In the genomic region with DNA sequence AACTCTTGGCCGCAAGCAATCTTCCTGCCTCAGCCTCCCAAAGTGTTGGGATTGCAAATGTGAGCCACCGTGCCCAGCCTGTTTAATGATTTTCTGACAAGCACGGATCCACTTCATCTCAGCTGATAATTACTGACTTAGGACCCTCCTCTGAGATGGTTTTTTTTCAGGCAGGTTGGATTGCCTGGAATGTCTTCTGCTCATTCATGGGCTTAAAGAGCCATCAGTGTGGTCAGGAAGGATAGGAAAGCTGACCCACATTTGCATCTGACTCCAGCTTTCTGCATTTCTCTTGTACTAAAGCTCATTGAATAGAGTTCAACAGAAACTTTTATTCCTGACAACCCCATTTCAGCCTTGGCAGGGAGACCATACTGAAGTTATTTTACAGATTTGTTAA, we compare ENCODE assay signal across 14 cellular contexts. TPM values are rescaled to one million over a fixed set of nuclear protein-coding genes. Genes with fewer than 3 reads are reported as not detected.
A peak's percentile ranks its signal among the peaks of the same experiment; 100 is the strongest.
DNase-seq lines count a peak whose midpoint lies in the region; ATAC-seq and TF ChIP-seq lines count a peak whose summit lies in the region.
"Had no signal": no experiment of that assay in that cellular context is flagged by ENCODE, and none has a peak within 500 bp of the region (broad histone marks: within the 10 kb centered on the region; RNA-seq: fewer than 3 reads in every experiment).

No MANE protein-coding gene starts in this region.

- no peaks in the 10 kb centered on the region; the same call in 1 of the 2 replicates for H3K79me2 ChIP-seq in H9 (ENCODE audit: insufficient read depth, low read length)

- H2BK5ac ChIP-seq in H9 (ENCODE audit: insufficient read length, low read length) = no peak overlapping the region
- no peak overlapping the region for H2BK5ac ChIP-seq in neuronal stem cell (ENCODE audit: low read length)

- peak overlapping the region in 1 of 2 donors; percentile 1 for H3K4me3 ChIP-seq in neuronal stem cell (ENCODE audit: low read length in 2 of 2)
- H3K4me3 ChIP-seq: BLaER1, HAP-1 had no signal

- H3K36me3 Mint-ChIP-seq in H9 (ENCODE audit: insufficient read depth in 1 of 3, low read depth in 3 of 3) = peaks cover 6 to 20% (median 18%) of the 10 kb centered on the region in 3 experiments; a peak in 6 of 7 replicates
- H3K36me3 Mint-ChIP-seq in brain = no peaks in the 10 kb centered on the region
- H3K36me3 Mint-ChIP-seq: CD8-positive, alpha-beta T cell had no signal

- no peaks in the 10 kb centered on the region for H4K20me1 ChIP-seq in H9 (ENCODE audit: control insufficient read depth, insufficient read depth, insufficient read length)
- H4K20me1 ChIP-seq: BLaER1 had no signal

- H3K27ac ChIP-seq in H9 (ENCODE audit: insufficient read length, low read depth, low read length) (peak overlapping the region; percentile 85), neuronal stem cell (replicated peaks; ENCODE audit: low read length) (peak overlapping the region; percentile 39)
- H3K27ac ChIP-seq: BLaER1 had no signal

- no peak overlapping the region for H3K18ac ChIP-seq in H9 (ENCODE audit: insufficient read length, low read depth, low read length)
- H3K18ac ChIP-seq in neuronal stem cell (ENCODE audit: low read length) = no peak overlapping the region

- no peak overlapping the region for H3K23ac ChIP-seq in H9 (ENCODE audit: insufficient read length, low read depth, low read length)
- no peak overlapping the region for H3K23ac ChIP-seq in neuronal stem cell (ENCODE audit: low read depth, low read length, poor library complexity)

- H3K4me3 Mint-ChIP-seq in H9 = peak overlapping the region in 1 of 2 experiments; percentile 30; a peak in 1 of 5 replicates
- H3K4me3 Mint-ChIP-seq in brain = peak overlapping the region in 2 of 5 experiments; percentile 14 to 28
- H3K4me3 Mint-ChIP-seq: CD8-positive, alpha-beta T cell had no signal

- no peak for DNase-seq in H9
- peak; percentile 70 for DNase-seq in islet precursor cell
- no peak for DNase-seq in neuronal stem cell (ENCODE audit: low spot score)
- no peak for DNase-seq in NCI-H1092 treated with DMSO at 0.1 percent for 48 hours (lab: John Stamatoyannopoulos, UW)
- no peak for DNase-seq in NCI-H69 (lab: John Stamatoyannopoulos, UW)
- DNase-seq in NCI-H1930 (lab: John Stamatoyannopoulos, UW) = no peak
- DNase-seq: CD8-positive, alpha-beta T cell; NCI-H2081; Right ventricle myocardium superior had no signal

- H2BK120ac ChIP-seq in H9 (ENCODE audit: low read depth, low read length, poor library complexity, severe bottlenecking) (no peak overlapping the region), neuronal stem cell (ENCODE audit: low read depth, low read length) (no peak overlapping the region)

- H4K5ac ChIP-seq in H9 (ENCODE audit: insufficient read length, low read depth, low read length) = no peak overlapping the region

- no peak overlapping the region for H3T11ph ChIP-seq in H9 (ENCODE audit: low read length)

- H3K4ac ChIP-seq in H9 (ENCODE audit: low read depth, low read length) (no peak overlapping the region), neuronal stem cell (ENCODE audit: low read length) (no peak overlapping the region)

- peaks cover 40% of the 10 kb centered on the region for H3K4me1 ChIP-seq in H9 (ENCODE audit: insufficient read depth, low read length)
- peaks cover 22 to 30% of the 10 kb centered on the region in 2 donors for H3K4me1 ChIP-seq in neuronal stem cell (ENCODE audit: control insufficient read depth in 2 of 2, insufficient read depth in 1 of 2, low read depth in 1 of 2, low read length in 2 of 2)
- H3K4me1 ChIP-seq: BLaER1, HAP-1 had no signal

- no peaks in the 10 kb centered on the region for H3K27me3 Mint-ChIP-seq in H9 (ENCODE audit: low read depth)
- peaks cover 7% of the 10 kb centered on the region for H3K27me3 Mint-ChIP-seq in brain

- H2AFZ ChIP-seq in H9 (ENCODE audit: low read length) (no peak overlapping the region), neuronal stem cell (ENCODE audit: low read length) (peak overlapping the region; percentile 1)

- ATAC-seq in HG03280 (IDR thresholded peaks at IDR 0.05; ENCODE audit: unreplicated experiment) = no peak
- ATAC-seq: CD8-positive, alpha-beta T cell had no signal

- H3K9me3 ChIP-seq in H9 (ENCODE audit: control insufficient read depth, low read depth, low read length) = no peaks in the 10 kb centered on the region
- H3K9me3 ChIP-seq in neuronal stem cell (replicated peaks in 1 of 2; ENCODE audit: control insufficient read depth in 2 of 2, insufficient read depth in 1 of 2, low read depth in 1 of 2, low read length in 2 of 2) = peaks cover 0 to 1% of the 10 kb centered on the region in 2 donors

- no peak overlapping the region for H4K91ac ChIP-seq in H9 (ENCODE audit: insufficient read length, low read depth, low read length)
- no peak overlapping the region for H4K91ac ChIP-seq in neuronal stem cell (ENCODE audit: low read depth, low read length, poor library complexity)

- H2AK5ac ChIP-seq in H9 (ENCODE audit: insufficient read length, low read length) = no peak overlapping the region
- no peak overlapping the region for H2AK5ac ChIP-seq in neuronal stem cell (ENCODE audit: low read depth, low read length)

- TF ChIP-seq CTCF in H9 (conservative IDR thresholded peaks at IDR 0.05) (no peak), brain (conservative IDR thresholded peaks at IDR 0.05) (no peak)

- H3K27me3 ChIP-seq in H9 (ENCODE audit: insufficient read depth, low read length) (no peaks in the 10 kb centered on the region), neuronal stem cell (ENCODE audit: control insufficient read depth in 3 of 3, insufficient read depth in 3 of 3, low read depth in 1 of 3, low read length in 3 of 3) (no peaks in the 10 kb centered on the region)
- H3K27me3 ChIP-seq: BLaER1 had no signal

- H3K14ac ChIP-seq in H9 (ENCODE audit: insufficient read depth, low read length) = no peak overlapping the region
- H3K14ac ChIP-seq in neuronal stem cell (ENCODE audit: low read length) = no peak overlapping the region

- H2BK12ac ChIP-seq in H9 (ENCODE audit: insufficient read length, low read depth, low read length) = no peak overlapping the region
- no peak overlapping the region for H2BK12ac ChIP-seq in neuronal stem cell (ENCODE audit: low read length)

- H3K4me1 Mint-ChIP-seq in H9 (peaks cover 81 to 90% of the 10 kb centered on the region in 2 experiments), brain (peaks cover 49% of the 10 kb centered on the region)

- H2BK15ac ChIP-seq in H9 (ENCODE audit: low read depth, low read length) (no peak overlapping the region), neuronal stem cell (ENCODE audit: low read length) (no peak overlapping the region)

- H3K23me2 ChIP-seq in H9 (ENCODE audit: insufficient read length, low read depth, low read length, poor library complexity, severe bottlenecking) = peaks cover 5% of the 10 kb centered on the region

- no peaks in the 10 kb centered on the region for H3K36me3 ChIP-seq in neuronal stem cell (replicated peaks in 1 of 2; ENCODE audit: control insufficient read depth in 2 of 2, insufficient read depth in 2 of 2, low read length in 2 of 2)
- H3K36me3 ChIP-seq: BLaER1, HAP-1 had no signal

- no peak overlapping the region for H3K56ac ChIP-seq in H9 (ENCODE audit: insufficient read length, low read depth, low read length)

- no peaks in the 10 kb centered on the region for H3K9me3 Mint-ChIP-seq in H9
- H3K9me3 Mint-ChIP-seq in brain = no peaks in the 10 kb centered on the region
- H3K9me3 Mint-ChIP-seq: CD8-positive, alpha-beta T cell had no signal

- H4K8ac ChIP-seq in H9 (replicated peaks; ENCODE audit: insufficient read length, low read depth, low read length) (no peak overlapping the region), neuronal stem cell (ENCODE audit: low read depth, low read length) (no peak overlapping the region)

- no peaks in the 10 kb centered on the region for H3K79me1 ChIP-seq in H9 (ENCODE audit: insufficient read depth, low read depth, low read length, poor library complexity, severe bottlenecking)
- H3K79me1 ChIP-seq in neuronal stem cell (ENCODE audit: low read depth, low read length) = no peaks in the 10 kb centered on the region

- H3K27ac Mint-ChIP-seq in H9 (peak overlapping the region; percentile 26 to 92 (median 50); a peak in 4 of 7 replicates), brain (peak overlapping the region in 3 of 5 experiments; percentile 37 to 81 (median 61))
- H3K27ac Mint-ChIP-seq: CD8-positive, alpha-beta T cell had no signal

- H3K4me2 ChIP-seq in H9 (ENCODE audit: insufficient read depth, insufficient read length, low read length) (peak overlapping the region; percentile 32), neuronal stem cell (ENCODE audit: insufficient read depth, low read length, poor library complexity, severe bottlenecking) (no peak overlapping the region)
- H3K4me2 ChIP-seq: BLaER1 had no signal

- H3K9ac ChIP-seq in H9 (ENCODE audit: extremely low read depth, insufficient read length, low read length) (no peak overlapping the region), neuronal stem cell (ENCODE audit: low read depth, low read length, poor library complexity) (no peak overlapping the region)
- H3K9ac ChIP-seq: BLaER1 had no signal

- WGBS in H9 (ENCODE audit: extremely low coverage, insufficient read length, low lambda C conversion rate) = no CpG with 5 or more reads among the region's 3 CpGs
- no CpG with 5 or more reads among the region's 3 CpGs for WGBS in neuronal stem cell (ENCODE audit: extremely low coverage in 2 of 2, insufficient read length in 2 of 2, insufficient replicate concordance in 1 of 2), 2 donors

- H2BK20ac ChIP-seq in H9 (ENCODE audit: low read depth, low read length, poor library complexity, severe bottlenecking) = no peak overlapping the region

RNA-seq across cellular contexts. Expression of gene ADCY2, which starts 26.3 kb away (rescaled TPM):
- total RNA-seq in H9 (2021) = 30.9 and 31.3 TPM in 2 replicates
- polyA plus RNA-seq in brain (ENCODE audit: insufficient read depth, low read depth, low replicate concordance) = 85.6 TPM
- polyA plus RNA-seq in neuronal stem cell (2013, experiment 1 of 2) = 1.9 TPM
- 1.7 TPM for polyA plus RNA-seq in neuronal stem cell (2013, experiment 2 of 2)
- total RNA-seq: CD8-positive, alpha-beta T cell; HT-29 had no signal
